20 cellular contexts compared by ENCODE assay signal in the genomic region with DNA sequence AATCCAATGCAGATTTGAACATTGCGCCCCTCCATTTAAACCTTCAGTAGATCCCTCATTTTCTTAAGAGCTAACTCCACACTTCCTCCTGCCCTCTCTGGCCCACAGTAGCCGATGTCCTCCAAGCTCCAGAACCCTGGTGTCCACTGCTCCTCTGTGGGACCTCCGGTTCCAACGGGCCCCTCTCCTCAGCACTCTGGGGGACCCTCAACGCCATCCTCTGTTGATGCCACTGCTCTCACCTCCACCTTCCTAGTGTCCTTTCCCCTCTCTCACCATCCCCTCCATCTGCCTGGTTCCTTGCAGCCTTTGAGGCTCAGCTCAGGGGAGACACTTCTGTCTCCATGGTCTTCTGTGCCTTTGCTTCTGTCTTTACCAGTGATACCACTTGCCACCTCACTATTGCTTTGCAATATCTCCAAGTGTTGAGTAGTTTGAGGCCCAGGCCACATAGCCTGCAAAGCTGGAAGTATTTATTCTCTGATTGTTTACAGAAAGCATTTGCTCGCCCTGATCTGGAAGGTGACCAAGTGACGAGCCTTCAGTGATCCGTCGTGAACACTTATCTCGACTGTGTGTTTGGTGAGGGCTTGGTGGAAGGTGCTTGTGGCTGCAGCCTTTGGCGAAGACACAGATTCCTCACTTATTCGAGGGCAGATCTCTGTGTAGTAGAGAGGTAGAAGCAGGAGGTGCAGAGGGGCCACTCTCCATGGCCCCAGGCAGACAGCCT.
DNase-seq lines count a peak whose midpoint lies in the region; ATAC-seq, FAIRE-seq and TF ChIP-seq lines count a peak whose summit lies in the region.
"Had no signal": no experiment of that assay in that cellular context is flagged by ENCODE, and none has a peak within 500 bp of the region (broad histone marks: within the 10 kb centered on the region; RNA-seq: fewer than 3 reads in every experiment).

No MANE protein-coding gene starts in this region.

- ATAC-seq in right lobe of liver: peak; percentile 59 to 67 (median 67)

- 30% methylated on average over 7 of the region's 12 CpGs for WGBS in right lobe of liver (ENCODE audit: insufficient coverage, low coverage, low lambda C conversion rate, missing lambda C conversion rate)
- WGBS in small intestine, 3 donors: 56 to 63% (median 58%) methylated on average over 12 of the region's 12 CpGs

- TF ChIP-seq CTCF in LNCaP clone FGC (IDR thresholded peaks at IDR 0.05; ENCODE audit: control insufficient read depth, extremely low read depth, insufficient read depth) (no peak), VCaP (conservative IDR thresholded peaks at IDR 0.05) (no peak), right lobe of liver (IDR thresholded peaks at IDR 0.05) (no peak)

- H3K4me3 ChIP-seq in LNCaP clone FGC (ENCODE audit: low read depth, low read length) (no peak overlapping the region), right lobe of liver (no peak overlapping the region), small intestine (ENCODE audit: low read depth in 1 of 2, low read length in 2 of 2) (no peak overlapping the region)
- H3K4me3 ChIP-seq: BLaER1, Peyer's patch, SK-N-MC had no signal

- H3K36me3 ChIP-seq in right lobe of liver (no peaks in the 10 kb centered on the region), small intestine (ENCODE audit: control insufficient read depth in 2 of 2, insufficient read depth in 2 of 2, low read length in 2 of 2) (no peaks in the 10 kb centered on the region)
- H3K36me3 ChIP-seq: BLaER1, Peyer's patch had no signal

- peaks cover 2 to 29% (median 16%) of the 10 kb centered on the region in 4 donors for H3K4me1 ChIP-seq in right lobe of liver
- H3K4me1 ChIP-seq in small intestine (ENCODE audit: control insufficient read depth in 2 of 2, insufficient read depth in 1 of 2, low read depth in 1 of 2, low read length in 1 of 2): peaks cover 0 to 3% of the 10 kb centered on the region in 2 donors
- H3K4me1 ChIP-seq: BLaER1 had no signal

- H3K27ac ChIP-seq in VCaP (peak overlapping the region; percentile 72), right lobe of liver (peak overlapping the region in 2 of 3 donors; percentile 37 to 56), small intestine (ENCODE audit: low read depth in 1 of 2, low read length in 1 of 2) (no peak overlapping the region)
- H3K27ac ChIP-seq: BLaER1, Peyer's patch, SK-N-MC had no signal

- no peaks in the 10 kb centered on the region for H3K27me3 ChIP-seq in right lobe of liver
- no peaks in the 10 kb centered on the region for H3K27me3 ChIP-seq in small intestine (ENCODE audit: control insufficient read depth in 2 of 2, insufficient read depth in 2 of 2, low read length in 2 of 2)
- H3K27me3 ChIP-seq: BLaER1, Peyer's patch had no signal

- DNase-seq in LNCaP clone FGC (ENCODE audit: low read depth): peak; percentile 81
- DNase-seq in right lobe of liver: peak in 2 of 3 donors; percentile 50 to 75
- DNase-seq in small intestine: peak; percentile 30
- DNase-seq in stimulated activated CD4-positive, alpha-beta T cell treated with anti-CD3 and anti-CD28 coated beads, Interleukin-2, amount 100 ng/mL, for 24 hours: no peak
- no peak for DNase-seq in hippocampal formation (lab: John Stamatoyannopoulos, UW)
- DNase-seq in NCI-H1436 (lab: John Stamatoyannopoulos, UW): no peak
- DNase-seq: CD8-positive, alpha-beta memory T cell; DND-41; HCEC 1CT; KG1; NCI-H1105; NCI-H1694 treated with DMSO at 0.1 percent for 48 hours; NCI-H226; NCI-H524 treated with DMSO at 0.1 percent for 48 hours; Peyer's patch; Right ventricle myocardium superior had no signal

- intact Hi-C loops in right lobe of liver (cut with DNase I): no loop called here

- no peak for FAIRE-seq in small intestine (lab: Jason Lieb, UNC)
- FAIRE-seq: G401.6 had no signal

- no peak for TF ChIP-seq POLR2A in right lobe of liver (IDR thresholded peaks at IDR 0.05)

- H3K9me3 ChIP-seq in right lobe of liver (no peaks in the 10 kb centered on the region), small intestine (ENCODE audit: control insufficient read depth, low read depth) (no peaks in the 10 kb centered on the region)
- H3K9me3 ChIP-seq: BLaER1, Peyer's patch had no signal

Comparison
In these comparisons a context has a peak if more than half of its experiments do, and no peak if none do; other contexts are left out.
1. DNase-seq: peak in LNCaP clone FGC (single experiment), right lobe of liver (2 of 3) and small intestine (single experiment); none in stimulated activated CD4-positive, alpha-beta T cell treated with anti-CD3 and anti-CD28 coated beads, Interleukin-2, amount 100 ng/mL, for 24 hours (0 of 2), hippocampal formation (0 of 2) and NCI-H1436 (single experiment).
2. H3K27ac ChIP-seq: peak in VCaP (single experiment) and right lobe of liver (2 of 3); none in small intestine (0 of 2).